Comparison of ENCODE assay signal across 18 cellular contexts in genomic region chr12:9113296-9113986, GRCh38. TPM values are rescaled to one million over a fixed set of nuclear protein-coding genes. Genes with fewer than 3 reads are reported as not detected.
DNase-seq lines count a peak whose midpoint lies in the region; ATAC-seq and TF ChIP-seq lines count a peak whose summit lies in the region.
"Had no signal": no experiment of that assay in that cellular context is flagged by ENCODE, and none has a peak within 500 bp of the region (broad histone marks: within the 10 kb centered on the region; RNA-seq: fewer than 3 reads in every experiment).

No MANE protein-coding gene starts in this region.

- H3K27me3 ChIP-seq in heart left ventricle: no peaks in the 10 kb centered on the region
- H3K27me3 ChIP-seq in right lobe of liver: no peaks in the 10 kb centered on the region
- H3K27me3 ChIP-seq in skeletal muscle tissue (ENCODE audit: control insufficient read depth in 3 of 3, insufficient read depth in 3 of 3, low read length in 3 of 3): no peaks in the 10 kb centered on the region
- H3K27me3 ChIP-seq in uterus: no peaks in the 10 kb centered on the region

- H3K4me1 ChIP-seq in heart left ventricle: peaks cover 8 to 74% (median 39%) of the 10 kb centered on the region in 12 donors
- H3K4me1 ChIP-seq in right lobe of liver: peaks cover 0 to 40% (median 15%) of the 10 kb centered on the region in 4 donors
- H3K4me1 ChIP-seq in skeletal muscle tissue (ENCODE audit: control insufficient read depth in 3 of 3, insufficient read depth in 3 of 3, low read length in 3 of 3): peaks cover 7 to 22% (median 18%) of the 10 kb centered on the region in 3 donors
- peaks cover 0 to 7% of the 10 kb centered on the region in 2 donors for H3K4me1 ChIP-seq in uterus
- H3K4me1 ChIP-seq: SJSA1 had no signal

- peak overlapping the region; percentile 15 to 71 (median 64) for H3K4me3 ChIP-seq in heart left ventricle
- H3K4me3 ChIP-seq in right lobe of liver: peak overlapping the region; percentile 43 to 66 (median 57)
- H3K4me3 ChIP-seq in skeletal muscle tissue (ENCODE audit: low read length in 3 of 3): peak overlapping the region; percentile 53 to 73 (median 62)
- H3K4me3 ChIP-seq in uterus: peak overlapping the region in 1 of 2 donors; percentile 38
- H3K4me3 ChIP-seq: SJSA1 had no signal

- H3K9me3 ChIP-seq in heart left ventricle: no peaks in the 10 kb centered on the region
- no peaks in the 10 kb centered on the region for H3K9me3 ChIP-seq in right lobe of liver
- no peaks in the 10 kb centered on the region for H3K9me3 ChIP-seq in skeletal muscle tissue (ENCODE audit: control insufficient read depth in 3 of 3, low read length in 3 of 3)
- no peaks in the 10 kb centered on the region for H3K9me3 ChIP-seq in uterus
- H3K9me3 ChIP-seq: SJSA1 had no signal

- WGBS in heart left ventricle, 4 donors: 51 to 62% (median 55%) methylated on average over 7 of the region's 7 CpGs
- WGBS in right lobe of liver (ENCODE audit: insufficient coverage, low coverage, low lambda C conversion rate, missing lambda C conversion rate): 44% methylated on average over 7 of the region's 7 CpGs

- peak overlapping the region in 1 of 3 donors; percentile 48 for H3K9ac ChIP-seq in skeletal muscle tissue (ENCODE audit: low read depth in 1 of 3, low read length in 3 of 3)

- DNase-seq in heart left ventricle (no peak), Right ventricle myocardium superior (no peak), right lobe of liver (no peak), uterus (no peak), NCI-H2081 (lab: John Stamatoyannopoulos, UW) (no peak)
- DNase-seq: activated CD4-positive, alpha-beta T cell treated with anti-CD3 and anti-CD28 coated beads, Interleukin-2, amount 50 U/mL, for 48 hours; activated naive CD4-positive, alpha-beta T cell; amygdala; NCI-H774; small intestine; stimulated activated CD4-positive, alpha-beta T cell treated with anti-CD3 and anti-CD28 coated beads, Interleukin-4, amount 100 ng/mL, for 24 hours; T-helper 17 cell; WERI-Rb-1 had no signal

- no peak for ATAC-seq in heart left ventricle
- no peak for ATAC-seq in Right ventricle myocardium superior (ENCODE audit: poor library complexity)
- peak in 1 of 4 donors; percentile 2 for ATAC-seq in right lobe of liver
- no peak for ATAC-seq in GM19455 (IDR thresholded peaks at IDR 0.05; ENCODE audit: unreplicated experiment)
- no peak for ATAC-seq in HG03045 (IDR thresholded peaks at IDR 0.05; ENCODE audit: unreplicated experiment)
- ATAC-seq: T-helper 17 cell had no signal

- intact Hi-C loops in heart left ventricle (cut with DNase I): loop anchor here in 3 of 10 donors (5.0 to 10.0 kb wide), 3 partner anchors 41 to 131 kb away; no protein-coding TSS in a partner anchor
- intact Hi-C loops in Right ventricle myocardium superior (cut with DNase I): no loop called here
- intact Hi-C loops in right lobe of liver (cut with DNase I): no loop called here
- intact Hi-C loops in uterus (cut with DNase I; ENCODE audit: low total_unique reads): no loop called here

- H3K36me3 ChIP-seq in heart left ventricle (peaks cover 0 to 52% (median 49%) of the 10 kb centered on the region in 9 donors), right lobe of liver (peaks cover 11 to 54% (median 30%) of the 10 kb centered on the region in 4 donors), skeletal muscle tissue (ENCODE audit: control insufficient read depth in 3 of 3, insufficient read depth in 3 of 3, low read length in 3 of 3) (peaks cover 8 to 29% (median 27%) of the 10 kb centered on the region in 3 donors), uterus (no peaks in the 10 kb centered on the region)
- H3K36me3 ChIP-seq: SJSA1, WERI-Rb-1 had no signal

- TF ChIP-seq CTCF in heart left ventricle (IDR thresholded peaks at IDR 0.05) (no peak), right lobe of liver (IDR thresholded peaks at IDR 0.05) (no peak), uterus (IDR thresholded peaks at IDR 0.05) (no peak)

- peak overlapping the region in 11 of 12 donors; percentile 23 to 90 (median 77) for H3K27ac ChIP-seq in heart left ventricle
- H3K27ac ChIP-seq in right lobe of liver: peak overlapping the region; percentile 46 to 81 (median 78)
- no peak overlapping the region for H3K27ac ChIP-seq in skeletal muscle tissue (ENCODE audit: low read depth, low read length)
- peak overlapping the region; percentile 87 to 94 for H3K27ac ChIP-seq in uterus
- H3K27ac ChIP-seq: SJSA1, WERI-Rb-1 had no signal

- TF ChIP-seq POLR2A in heart left ventricle (IDR thresholded peaks at IDR 0.05): no peak
- peak; percentile 12 for TF ChIP-seq POLR2A in right lobe of liver (IDR thresholded peaks at IDR 0.05)
- TF ChIP-seq POLR2A in uterus (IDR thresholded peaks at IDR 0.05): no peak

RNA-seq across cellular contexts. Expression of gene A2M, which starts 2.3 kb away (rescaled TPM):
- total RNA-seq in heart left ventricle (1,000 to 10,000 TPM in 1 of 9 donors, 100 to 1,000 TPM in 8; 292 to 1,706 (median 520) TPM), Right ventricle myocardium superior (478 TPM), right lobe of liver (1,000 to 10,000 TPM in 5 of 6 experiments, 100 to 1,000 TPM in 1; 978 to 3,352 (median 2,507) TPM), skeletal muscle tissue (244 TPM), uterus (1,000 to 10,000 TPM in 1 of 4 donors, 100 to 1,000 TPM in 3; 305 to 1,063 (median 353) TPM)
- polyA plus RNA-seq in heart left ventricle: 100 to 1,000 TPM; 133 to 183 TPM
- total RNA-seq: Daoy, T-helper 17 cell had no signal
